In the genomic region with DNA sequence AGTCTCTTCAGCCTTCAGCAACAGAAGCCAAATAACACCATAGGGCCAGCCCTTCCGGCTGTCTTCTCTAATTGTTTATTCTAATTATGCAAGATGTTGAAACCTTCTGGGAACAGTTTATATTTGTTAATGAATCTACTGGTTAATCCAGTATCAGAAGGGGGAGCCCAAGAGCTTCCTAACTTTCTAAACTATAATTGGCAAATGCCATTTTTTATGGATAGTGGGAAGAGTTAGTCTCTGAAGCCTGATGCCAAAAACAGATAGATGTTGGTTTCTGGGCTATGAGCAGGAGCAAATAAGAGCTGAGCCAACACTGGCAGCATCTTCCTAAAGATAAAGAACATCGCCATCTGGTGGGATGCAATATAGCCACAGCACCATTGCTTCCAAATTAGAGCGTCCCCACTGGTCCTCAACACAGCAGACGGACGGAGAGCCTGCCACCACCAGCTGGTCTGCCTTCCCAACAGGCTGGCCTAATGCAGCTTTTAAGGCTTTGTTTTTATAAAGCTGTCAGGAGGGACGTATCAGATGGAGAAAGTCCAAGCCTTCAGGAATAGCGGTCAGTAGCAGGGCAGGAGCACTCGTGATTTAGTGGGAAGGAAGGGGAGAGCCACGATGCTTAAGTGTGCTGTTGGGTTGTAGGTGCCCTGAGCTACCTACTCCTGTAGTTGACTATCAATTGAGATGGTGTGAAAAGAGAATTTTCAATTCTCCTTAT, we compare ENCODE assay signal across 8 cellular contexts.
DNase-seq lines count a peak whose midpoint lies in the region; ATAC-seq and TF ChIP-seq lines count a peak whose summit lies in the region.

No MANE protein-coding gene starts in this region.

- no peaks in the 10 kb centered on the region for H3K9me3 ChIP-seq in DND-41 (ENCODE audit: insufficient read depth, low read length, severe bottlenecking)

- no peak overlapping the region for H3K4me3 ChIP-seq in DND-41 (ENCODE audit: low read depth in 1 of 2, low read length in 2 of 2)

- no peak overlapping the region for H2AFZ ChIP-seq in DND-41 (ENCODE audit: low read depth, low read length)

- ATAC-seq in DND-41 (ENCODE audit: insufficient read depth, low read depth) (peak; percentile 67), left lobe of liver (peak; percentile 82), GM21723 (IDR thresholded peaks at IDR 0.05; ENCODE audit: unreplicated experiment) (no peak)

- no peak overlapping the region; the same call in 1 of the 2 replicates for H3K4me3 Mint-ChIP-seq in HFFc6

- no peaks in the 10 kb centered on the region for H3K79me2 ChIP-seq in DND-41 (ENCODE audit: insufficient read depth, low read length)

- H3K27me3 Mint-ChIP-seq in HFFc6 (ENCODE audit: insufficient read depth), result no peaks in the 10 kb centered on the region

- H3K27ac ChIP-seq in DND-41 (ENCODE audit: low read length), result no peak overlapping the region
- peak overlapping the region; percentile 9 for H3K27ac ChIP-seq in caudate nucleus (ENCODE audit: low read depth, low read length)

- TF ChIP-seq CTCF in DND-41 (IDR thresholded peaks at IDR 0.05; ENCODE audit: borderline replicate concordance, extremely low read depth, low read length, poor library complexity, severe bottlenecking) (peak; percentile 70), HFFc6 (IDR thresholded peaks at IDR 0.05) (peak; percentile 76)

- DNase-seq in DND-41 (peak; percentile 30), HFFc6 (peak; percentile 63), NCI-H748 treated with DMSO at 0.1 percent for 48 hours (lab: John Stamatoyannopoulos, UW) (peak; percentile 85), caudate nucleus (lab: John Stamatoyannopoulos, UW) (peak in 16 of 61 donors; percentile 3 to 87 (median 10)), left lobe of liver (ENCODE audit: low spot score) (no peak), GF-D8 (lab: John Stamatoyannopoulos, UW) (no peak)
- DNase-seq in activated effector memory CD4-positive, alpha-beta T cell treated with anti-CD3 and anti-CD28 coated beads, Interleukin-2, amount 50 U/mL, for 16 hours, result no peak

- no peak overlapping the region for H3K9ac ChIP-seq in DND-41 (ENCODE audit: low read depth, low read length)

- H4K20me1 ChIP-seq in DND-41 (ENCODE audit: insufficient read depth, low read length), result no peaks in the 10 kb centered on the region

- H3K27ac Mint-ChIP-seq in HFFc6, result 0 out of 2 replicates have a peak overlapping the region, but pooled peaks have one; percentile 10

- peaks cover 11% of the 10 kb centered on the region for H3K4me1 Mint-ChIP-seq in HFFc6 (ENCODE audit: low read depth)

- H3K27me3 ChIP-seq in DND-41 (ENCODE audit: insufficient read depth, low read length, poor library complexity), result no peaks in the 10 kb centered on the region

- no peaks in the 10 kb centered on the region for H3K4me1 ChIP-seq in DND-41 (ENCODE audit: insufficient read depth, low read length)

- peaks cover 10% of the 10 kb centered on the region; the same call in 1 of the 2 replicates for H3K36me3 ChIP-seq in DND-41 (ENCODE audit: insufficient read depth, low read length)

- H3K36me3 Mint-ChIP-seq in HFFc6 (ENCODE audit: low read depth), result no peaks in the 10 kb centered on the region

- H3K9me3 Mint-ChIP-seq in HFFc6, result no peaks in the 10 kb centered on the region

- H3K4me2 ChIP-seq in DND-41 (ENCODE audit: insufficient read depth, low read length), result no peak overlapping the region

Comparison
In these comparisons a context has a peak if more than half of its experiments do, and no peak if none do; other contexts are left out.
1. DNase-seq: peak in DND-41 (single experiment), HFFc6 (single experiment) and NCI-H748 treated with DMSO at 0.1 percent for 48 hours (single experiment); none in left lobe of liver (single experiment), GF-D8 (single experiment) and activated effector memory CD4-positive, alpha-beta T cell treated with anti-CD3 and anti-CD28 coated beads, Interleukin-2, amount 50 U/mL, for 16 hours (single experiment).